Comparison of ENCODE assay signal across 18 cellular contexts in the genomic region with DNA sequence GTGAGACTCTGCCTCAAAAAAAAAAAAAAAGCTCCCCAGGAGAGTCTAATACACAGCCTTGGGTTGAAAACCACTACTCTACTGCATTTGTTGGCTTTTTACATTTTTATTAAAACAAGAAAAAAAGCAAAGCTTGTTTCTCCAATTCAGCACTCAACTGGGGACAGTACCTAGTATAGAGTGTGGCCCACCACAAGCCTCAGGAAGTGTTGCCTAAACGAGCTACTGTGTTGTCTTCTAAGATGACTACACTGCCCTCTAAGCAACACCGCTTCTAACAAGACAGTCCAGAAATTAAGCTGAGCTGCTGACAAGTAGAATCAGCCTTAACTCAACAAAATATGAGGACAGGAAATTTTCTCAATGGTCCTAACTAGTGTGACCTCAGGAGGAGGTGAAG.
"Had no signal": no experiment of that assay in that cellular context is flagged by ENCODE, and none has a peak within 500 bp of the region (broad histone marks: within the 10 kb centered on the region; RNA-seq: fewer than 3 reads in every experiment).

No MANE protein-coding gene starts in this region.

- H3K27ac Mint-ChIP-seq: activated T-helper 2 cell treated with anti-CD3 and anti-CD28 coated beads, Interferon-gamma antibody, Interleukin-2, Interleukin-4, amounts not matched to agents 10 μg/mL and 5 μg/mL and 100 μg/mL, durations not matched to agents 14 hours and 24 hours and 36 hours; mesothelial cell of epicardium; naive thymus-derived CD8-positive, alpha-beta T cell; WTC11 had no signal

- H3K4me3 Mint-ChIP-seq: mesothelial cell of epicardium; naive thymus-derived CD8-positive, alpha-beta T cell; WTC11 had no signal

- DNase-seq: activated CD4-positive, alpha-beta T cell treated with anti-CD3 and anti-CD28 coated beads for 4 hours; activated CD4-positive, alpha-beta T cell treated with anti-CD3 and anti-CD28 coated beads, Interleukin-2, amount 50 U/mL, for 48 hours; activated naive CD4-positive, alpha-beta T cell; cerebellar nuclear complex; esophagus squamous epithelium; gastrocnemius medialis; hippocampal formation; kidney glomerular epithelial cell; left lung; naive thymus-derived CD8-positive, alpha-beta T cell; ovary; spleen; stimulated activated CD4-positive, alpha-beta T cell treated with anti-CD3 and anti-CD28 coated beads, Interleukin-4, amount 100 ng/mL, for 1 hour; stomach; T-helper 9 cell had no signal

- H3K36me3 Mint-ChIP-seq: mesothelial cell of epicardium; naive thymus-derived CD8-positive, alpha-beta T cell; WTC11 had no signal

- H3K9me3 Mint-ChIP-seq: activated T-helper 2 cell treated with anti-CD3 and anti-CD28 coated beads, Interferon-gamma antibody, Interleukin-2, Interleukin-4, amounts not matched to agents 10 μg/mL and 5 μg/mL and 100 μg/mL, durations not matched to agents 14 hours and 24 hours and 36 hours; mesothelial cell of epicardium; naive thymus-derived CD8-positive, alpha-beta T cell; WTC11 had no signal

- H3K27me3 Mint-ChIP-seq: naive thymus-derived CD8-positive, alpha-beta T cell had no signal

- ATAC-seq: gastrocnemius medialis; left lung; naive thymus-derived CD8-positive, alpha-beta T cell; WTC11 had no signal
